In genomic region chr20:46621492-46621891, GRCh38 we compare ENCODE assay signal across 18 cellular contexts. TPM values are rescaled to one million over a fixed set of nuclear protein-coding genes. Genes with fewer than 3 reads are reported as not detected.
A peak's percentile ranks its signal among the peaks of the same experiment; 100 is the strongest.
DNase-seq lines count a peak whose midpoint lies in the region; ATAC-seq and TF ChIP-seq lines count a peak whose summit lies in the region.
"Had no signal": no experiment of that assay in that cellular context is flagged by ENCODE, and none has a peak within 500 bp of the region (broad histone marks: within the 10 kb centered on the region; RNA-seq: fewer than 3 reads in every experiment).

No MANE protein-coding gene starts in this region.

- no peak for ATAC-seq in GM21619 (IDR thresholded peaks at IDR 0.05; ENCODE audit: unreplicated experiment)
- ATAC-seq: activated naive CD4-positive, alpha-beta T cell treated with anti-CD3 and anti-CD28 coated beads, Interleukin-2, amount 50 U/mL, for 72 hours; activated T-cell treated with anti-CD3 and anti-CD28 coated beads, Interleukin-2, amount 50 U/mL, for 4 hours; foreskin keratinocyte; HCT116; HepG2 had no signal

- H3K27ac ChIP-seq in hepatocyte (no peak overlapping the region), testis (no peak overlapping the region)
- H3K27ac ChIP-seq: foreskin keratinocyte, tibial artery had no signal

- no peaks in the 10 kb centered on the region for H3K9me2 ChIP-seq in hepatocyte (replicated peaks; ENCODE audit: insufficient read depth)

- no peaks in the 10 kb centered on the region for H3K9me3 ChIP-seq in hepatocyte (ENCODE audit: low read depth)
- no peaks in the 10 kb centered on the region for H3K9me3 ChIP-seq in testis

- H2AFZ ChIP-seq in hepatocyte: no peak overlapping the region

- TF ChIP-seq CTCF in hepatocyte (IDR thresholded peaks at IDR 0.05; ENCODE audit: poor library complexity): no peak
- TF ChIP-seq CTCF in testis (IDR thresholded peaks at IDR 0.05): no peak
- TF ChIP-seq CTCF in GM13976 (IDR thresholded peaks at IDR 0.05; ENCODE audit: borderline replicate concordance, control extremely low read depth, extremely low read depth, insufficient read depth, missing control alignments): no peak

- no peaks in the 10 kb centered on the region for H3K79me2 ChIP-seq in hepatocyte

- H3K27me3 ChIP-seq in hepatocyte (no peaks in the 10 kb centered on the region), testis (no peaks in the 10 kb centered on the region)
- H3K27me3 ChIP-seq: foreskin keratinocyte, tibial artery had no signal

- H3K4me1 ChIP-seq in hepatocyte (ENCODE audit: insufficient read depth) (no peaks in the 10 kb centered on the region), testis (no peaks in the 10 kb centered on the region)
- H3K4me1 ChIP-seq: foreskin keratinocyte, tibial artery had no signal

- no peak overlapping the region for H3K4me2 ChIP-seq in hepatocyte

- intact Hi-C loops in testis (cut with DNase I; ENCODE audit: low total_unique reads): no loop called here

- H3K36me3 ChIP-seq in hepatocyte (replicated peaks; ENCODE audit: insufficient read depth, low read depth) (no peaks in the 10 kb centered on the region), testis (ENCODE audit: low read depth, missing control alignments) (no peaks in the 10 kb centered on the region)
- H3K36me3 ChIP-seq: tibial artery had no signal

- in situ Hi-C loops in GM13976 (cut with MboI; ENCODE audit: low sequenced_read_pairs, unreplicated experiment): no loop called here

- no peaks in the 10 kb centered on the region for H4K20me1 ChIP-seq in hepatocyte (ENCODE audit: insufficient read depth, poor library complexity, severe bottlenecking)

- no peak for TF ChIP-seq POLR2A in testis (IDR thresholded peaks at IDR 0.05)

- DNase-seq in HCEC 1CT: peak; percentile 36
- DNase-seq in brain pericyte (ENCODE audit: low read depth, low spot score): peak; percentile 22
- DNase-seq in hepatocyte (ENCODE audit: low spot score): peak; percentile 21
- DNase-seq in testis: peak; percentile 20
- DNase-seq in GM13976 (ENCODE audit: low spot score): no peak
- DNase-seq in iPS-NIHi11 (ENCODE audit: low spot score): no peak
- DNase-seq: activated T-cell treated with anti-CD3 and anti-CD28 coated beads, Interleukin-2, amount 50 U/mL, for 4 hours; CD4-positive, CD25-positive, alpha-beta regulatory T cell; MM.1S; NCI-H1694; small intestine; SW 1271; tibial artery had no signal

- H3K4me3 ChIP-seq in hepatocyte (no peak overlapping the region), testis (no peak overlapping the region)
- H3K4me3 ChIP-seq: tibial artery had no signal

- WGBS in hepatocyte (ENCODE audit: low lambda C conversion rate, missing lambda C conversion rate): 78% methylated on average over 4 of the region's 4 CpGs
- 66 to 67% methylated on average over 4 of the region's 4 CpGs for WGBS in testis, 2 donors

RNA-seq across cellular contexts. Expression of gene SLC13A3, which starts 29.8 kb away (rescaled TPM):
- total RNA-seq in hepatocyte: 1.8 and 2.4 TPM in 2 replicates
- 6.7 and 9.4 TPM in 2 replicates for polyA plus RNA-seq in hepatocyte
- 1 to 10 TPM; 3.2 to 4.1 TPM for total RNA-seq in testis
- 9.1 TPM for polyA plus RNA-seq in testis (ENCODE audit: insufficient read depth, low read depth, low replicate concordance)
- total RNA-seq: activated naive CD4-positive, alpha-beta T cell treated with anti-CD3 and anti-CD28 coated beads, Interleukin-2, amount 50 U/mL, for 72 hours had no signal
- polyA plus RNA-seq: CD4-positive, CD25-positive, alpha-beta regulatory T cell had no signal

Comparison
In these comparisons a context has a peak if more than half of its experiments do, and no peak if none do; other contexts are left out.
1. DNase-seq: peak in HCEC 1CT (single experiment), brain pericyte (single experiment), hepatocyte (single experiment) and testis (single experiment); none in GM13976 (single experiment) and iPS-NIHi11 (single experiment).